In the genomic region with DNA sequence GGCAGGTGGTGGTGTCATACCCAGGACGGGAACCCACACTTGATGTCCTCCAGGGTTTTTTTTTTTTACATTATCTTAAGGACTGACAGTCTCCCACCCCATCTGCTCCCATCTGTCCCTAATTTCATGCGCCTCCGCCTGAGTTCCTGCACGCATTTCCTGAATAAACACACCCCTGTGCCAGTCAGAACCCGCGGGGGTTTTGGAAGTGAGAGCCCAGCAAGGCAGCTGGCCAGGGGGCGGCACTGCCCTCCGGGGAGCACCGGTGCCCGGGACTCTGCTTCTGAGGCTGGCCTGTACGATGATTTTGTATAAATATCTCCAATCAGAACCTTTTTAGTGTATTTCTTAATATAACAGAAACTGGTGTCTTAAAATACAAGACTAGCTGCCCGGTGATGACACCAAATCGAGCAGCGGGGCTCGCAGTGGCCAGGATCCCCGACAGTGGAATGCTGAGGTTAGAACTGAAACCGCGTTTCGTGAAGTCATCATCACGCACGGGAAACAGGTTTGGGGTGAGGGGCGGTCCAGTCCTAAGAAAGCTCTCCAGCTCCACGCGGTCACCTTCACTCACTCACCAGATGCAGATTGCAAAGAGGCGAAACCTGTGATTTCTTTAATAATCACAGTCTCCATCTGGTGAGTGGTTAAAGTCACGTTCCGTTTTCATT, we compare ENCODE assay signal across 1 cellular context.
TF ChIP-seq lines count a peak whose summit lies in the region.

No MANE protein-coding gene starts in this region.

TF ChIP-seq in WTC11, 78 proteins besides CTCF, POLR2A, EP300 and RAD21 (continued from another document):
- no peak for TF ChIP-seq ZMAT4 (CRISPR knock-in tag; IDR thresholded peaks at IDR 0.05)
- TF ChIP-seq ZNF396 (CRISPR knock-in tag; IDR thresholded peaks at IDR 0.05; ENCODE audit: borderline replicate concordance), result no peak
- no peak for TF ChIP-seq FOXJ3 (CRISPR knock-in tag; IDR thresholded peaks at IDR 0.05; ENCODE audit: borderline replicate concordance)
- no peak for TF ChIP-seq HMGA2 (CRISPR knock-in tag; IDR thresholded peaks at IDR 0.05)
- TF ChIP-seq, protein P1, sequence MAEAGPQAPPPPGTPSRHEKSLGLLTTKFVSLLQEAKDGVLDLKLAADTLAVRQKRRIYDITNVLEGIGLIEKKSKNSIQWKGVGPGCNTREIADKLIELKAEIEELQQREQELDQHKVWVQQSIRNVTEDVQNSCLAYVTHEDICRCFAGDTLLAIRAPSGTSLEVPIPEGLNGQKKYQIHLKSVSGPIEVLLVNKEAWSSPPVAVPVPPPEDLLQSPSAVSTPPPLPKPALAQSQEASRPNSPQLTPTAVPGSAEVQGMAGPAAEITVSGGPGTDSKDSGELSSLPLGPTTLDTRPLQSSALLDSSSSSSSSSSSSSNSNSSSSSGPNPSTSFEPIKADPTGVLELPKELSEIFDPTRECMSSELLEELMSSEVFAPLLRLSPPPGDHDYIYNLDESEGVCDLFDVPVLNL (CRISPR knock-in tag; IDR thresholded peaks at IDR 0.05; ENCODE audit: borderline replicate concordance, low read depth), result no peak
